Comparison of ENCODE assay signal across 1 cellular context in genomic region chr5:43000198-43000840, GRCh38.
TF ChIP-seq lines count a peak whose summit lies in the region.

No MANE protein-coding gene starts in this region.

TF ChIP-seq in HepG2, 621 proteins besides CTCF, POLR2A, EP300 and RAD21 (continued from another document and continues in another):
- TF ChIP-seq ZNF407 (CRISPR knock-in tag; IDR thresholded peaks at IDR 0.05; ENCODE audit: not compliant biosample characterization) (peak; percentile 30), FOSL1 (CRISPR knock-in tag; IDR thresholded peaks at IDR 0.05; ENCODE audit: borderline replicate concordance) (no peak), ZKSCAN1 (IDR thresholded peaks at IDR 0.05; ENCODE audit: low read length) (no peak), ZNF251 (CRISPR knock-in tag; IDR thresholded peaks at IDR 0.05) (no peak), ZNF709 (CRISPR knock-in tag; IDR thresholded peaks at IDR 0.05) (no peak), HMGXB4 (CRISPR knock-in tag; IDR thresholded peaks at IDR 0.05; ENCODE audit: borderline replicate concordance in 1 of 2, low read depth in 1 of 2) (0 out of 4 replicates have a peak, but pooled peaks of 1 of the 2 experiments have one; percentile 32), ZNF550 (CRISPR knock-in tag; IDR thresholded peaks at IDR 0.05; ENCODE audit: borderline replicate concordance) (no peak), HMGA1 (CRISPR knock-in tag; conservative IDR thresholded peaks at IDR 0.05) (no peak), ZNF10 (CRISPR knock-in tag; IDR thresholded peaks at IDR 0.05; ENCODE audit: borderline replicate concordance, low read depth) (no peak), KAT8 (CRISPR knock-in tag; IDR thresholded peaks at IDR 0.05) (no peak), SSRP1 (CRISPR knock-in tag; IDR thresholded peaks at IDR 0.05) (no peak), SRF (IDR thresholded peaks at IDR 0.05; ENCODE audit: low read depth, low read length) (no peak), TOE1 (CRISPR knock-in tag; IDR thresholded peaks at IDR 0.05) (no peak), GATAD1 (CRISPR knock-in tag; IDR thresholded peaks at IDR 0.05) (no peak), CSRNP1 (CRISPR knock-in tag; IDR thresholded peaks at IDR 0.05) (no peak), ZNF256 (CRISPR knock-in tag; conservative IDR thresholded peaks at IDR 0.05) (no peak), GRHL1 (CRISPR knock-in tag; conservative IDR thresholded peaks at IDR 0.05) (no peak), CEBPZ (IDR thresholded peaks at IDR 0.05; ENCODE audit: low read length) (no peak), ZNF282 (IDR thresholded peaks at IDR 0.05; ENCODE audit: partially characterized antibody) (no peak), KLF12 (CRISPR knock-in tag; IDR thresholded peaks at IDR 0.05; ENCODE audit: borderline replicate concordance) (no peak), ZNF337 (CRISPR knock-in tag; IDR thresholded peaks at IDR 0.05; ENCODE audit: borderline replicate concordance, low read depth) (no peak), ZSCAN5A (CRISPR knock-in tag; IDR thresholded peaks at IDR 0.05; ENCODE audit: borderline replicate concordance) (no peak), GTF3A (CRISPR knock-in tag; conservative IDR thresholded peaks at IDR 0.05) (no peak), ZNF326 (CRISPR knock-in tag; IDR thresholded peaks at IDR 0.05; ENCODE audit: borderline replicate concordance) (no peak), ZNF484 (CRISPR knock-in tag; IDR thresholded peaks at IDR 0.05; ENCODE audit: borderline replicate concordance, low read depth) (no peak), STAG1 (CRISPR knock-in tag; IDR thresholded peaks at IDR 0.05) (no peak), IRF1 (CRISPR knock-in tag; IDR thresholded peaks at IDR 0.05; ENCODE audit: low read depth) (no peak), ZNF782 (CRISPR knock-in tag; IDR thresholded peaks at IDR 0.05; ENCODE audit: borderline replicate concordance) (no peak), ZNF317 (CRISPR knock-in tag; IDR thresholded peaks at IDR 0.05) (no peak), ZNF557 (CRISPR knock-in tag; IDR thresholded peaks at IDR 0.05) (no peak), ETV6 (CRISPR knock-in tag; conservative IDR thresholded peaks at IDR 0.05) (no peak), TSC22D2 (CRISPR knock-in tag; IDR thresholded peaks at IDR 0.05; ENCODE audit: borderline replicate concordance) (no peak), GLI4 (CRISPR knock-in tag; IDR thresholded peaks at IDR 0.05; ENCODE audit: borderline replicate concordance) (no peak), SKIL (CRISPR knock-in tag; IDR thresholded peaks at IDR 0.05; ENCODE audit: borderline replicate concordance) (no peak), ZNF570 (CRISPR knock-in tag; IDR thresholded peaks at IDR 0.05; ENCODE audit: borderline replicate concordance) (no peak), DDIT3 (CRISPR knock-in tag; IDR thresholded peaks at IDR 0.05) (no peak)
